ENCODE assay signal across 17 cellular contexts in the genomic region with DNA sequence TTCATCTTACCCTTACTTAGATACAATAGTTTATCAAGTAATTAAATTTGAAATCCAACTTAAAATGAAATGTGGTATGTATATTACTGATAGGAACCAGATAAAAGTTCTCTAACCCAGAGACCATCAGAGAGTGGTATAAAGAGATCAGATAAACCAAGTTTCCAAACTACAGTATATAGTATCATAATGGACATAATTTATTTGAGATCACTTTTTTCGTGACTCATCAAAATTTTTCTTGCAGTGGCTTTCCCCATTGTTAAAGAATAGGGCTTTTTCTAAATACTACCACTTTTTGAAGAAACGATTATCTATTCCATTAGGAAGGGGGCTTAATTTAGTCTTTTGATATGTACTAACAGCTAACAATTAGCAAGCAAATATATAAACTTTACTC. TPM values are rescaled to one million over a fixed set of nuclear protein-coding genes. Genes with fewer than 3 reads are reported as not detected.
DNase-seq lines count a peak whose midpoint lies in the region; ATAC-seq, FAIRE-seq and TF ChIP-seq lines count a peak whose summit lies in the region.
"Had no signal": no experiment of that assay in that cellular context is flagged by ENCODE, and none has a peak within 500 bp of the region (broad histone marks: within the 10 kb centered on the region; RNA-seq: fewer than 3 reads in every experiment).

No MANE protein-coding gene starts in this region.

- CTCF ChIA-PET in A549 (lab: Yijun Ruan, JAX) (interaction anchor here (0.5 to 3.3 kb wide), 3 partner anchors 11 to 35 kb away, joined by 3 to 16 read pairs (median 3); no protein-coding TSS in a partner anchor), K562 (lab: Yijun Ruan, JAX; ENCODE audit: low intra/inter-chr PET ratio) (no interaction called here)

- WGBS in A549 (ENCODE audit: missing lambda C conversion rate) = 85% methylated on average over 2 of the region's 2 CpGs
- 70% methylated on average over 2 of the region's 2 CpGs for WGBS in K562 (ENCODE audit: insufficient coverage, low coverage, missing lambda C conversion rate)

- no peak overlapping the region for H3K9ac ChIP-seq in K562 (ENCODE audit: insufficient read depth in 1 of 2, low read depth in 2 of 2, low read length in 2 of 2)
- H3K9ac ChIP-seq: KMS-11 had no signal

- no TSS peak for BruUV-seq in K562 (replicated peaks; lab: Mats Ljungman, UMichigan)

- no peaks in the 10 kb centered on the region for H3K27me3 ChIP-seq in K562 (ENCODE audit: control insufficient read depth in 2 of 2, insufficient read depth in 2 of 2, low read length in 2 of 2)
- H3K27me3 ChIP-seq: BE2C had no signal

- in situ Hi-C loops in K562 (cut with MboI) = no loop called here

- no peak for FAIRE-seq in A549 (lab: Jason Lieb, UNC)
- FAIRE-seq in G401.6 (lab: Jason Lieb, UNC) = peak; percentile 21
- no peak for FAIRE-seq in K562 (lab: Jason Lieb, UNC)
- no peak for FAIRE-seq in frontal cortex (lab: Jason Lieb, UNC)
- FAIRE-seq: GM12878, GM19239, H1 had no signal

- TF ChIP-seq POLR2A in A549 (IDR thresholded peaks at IDR 0.05; ENCODE audit: low read length) (no peak), K562 (conservative IDR thresholded peaks at IDR 0.05) (no peak)

- H3K4me3 ChIP-seq in A549 = no peak overlapping the region
- no peak overlapping the region for H3K4me3 ChIP-seq in K562
- H3K4me3 ChIP-seq: GM12878 had no signal

- H3K27ac ChIP-seq in A549 = no peak overlapping the region
- H3K27ac ChIP-seq in K562 (ENCODE audit: extremely low read depth, low read depth, low read length) = no peak overlapping the region

- TF ChIP-seq CTCF in A549 (IDR thresholded peaks at IDR 0.05) = no peak
- TF ChIP-seq CTCF in K562 (IDR thresholded peaks at IDR 0.05 in 2 of 3, conservative IDR thresholded peaks at IDR 0.05 in 1 of 3; ENCODE audit: insufficient read depth in 2 of 3, low read depth in 1 of 3, low read length in 3 of 3) = no peak

- H2AFZ ChIP-seq in K562 (ENCODE audit: low read depth, low read length) = no peak overlapping the region

- peaks cover 9% of the 10 kb centered on the region; the same call in 1 of the 3 replicates for H3K36me3 ChIP-seq in K562 (ENCODE audit: control insufficient read depth, insufficient read depth, low read length)

- TF ChIP-seq RAD21 in A549 (conservative IDR thresholded peaks at IDR 0.05 in 1 of 2, IDR thresholded peaks at IDR 0.05 in 1 of 2) (no peak), K562 (CRISPR knock-in tag; conservative IDR thresholded peaks at IDR 0.05 in 1 of 2, IDR thresholded peaks at IDR 0.05 in 1 of 2) (no peak)

- H3K4me2 ChIP-seq in A549 = no peak overlapping the region
- H3K4me2 ChIP-seq in K562 (ENCODE audit: insufficient read depth, low read length) = no peak overlapping the region

- POLR2A ChIA-PET in A549 (lab: Yijun Ruan, JAX) (interaction anchor here (1.3 to 2.0 kb wide), 2 partner anchors 15 to 21 kb away, joined by 4 to 7 read pairs; partner anchors contain the start of genes HSPA2 and ZBTB1), K562 (lab: Yijun Ruan, JAX) (no interaction called here)

- ATAC-seq in A549 (no peak), K562 (no peak), GM18511 (IDR thresholded peaks at IDR 0.05; ENCODE audit: unreplicated experiment) (no peak)
- ATAC-seq: GM12878 had no signal

- intact Hi-C loops in K562 (cut with micrococcal nuclease) = no loop called here

- H3K4me1 ChIP-seq in A549 (peaks cover 20% of the 10 kb centered on the region), K562 (replicated peaks in 1 of 2; ENCODE audit: control insufficient read depth in 2 of 2, insufficient read depth in 2 of 2, low read length in 2 of 2) (no peaks in the 10 kb centered on the region)

- DNase-seq in A549 (ENCODE audit: low read depth in 1 of 2, low spot score in 1 of 2) (no peak), K562 (ENCODE audit: extremely low read depth in 1 of 4, low spot score in 3 of 4) (no peak), frontal cortex (ENCODE audit: low spot score in 2 of 2) (no peak), CD1c-positive myeloid dendritic cell (ENCODE audit: extremely low spot score) (no peak)
- DNase-seq: ACHN; BE2C; C1 segment of cervical spinal cord; CD4-positive, alpha-beta T cell; DMS79 treated with DMSO at 0.1 percent for 48 hours; H9 had no signal

- no peak for TF ChIP-seq EP300 in A549 (IDR thresholded peaks at IDR 0.05)
- no peak for TF ChIP-seq EP300 in K562 (IDR thresholded peaks at IDR 0.05; ENCODE audit: low read length)

- H4K20me1 ChIP-seq in K562 (replicated peaks; ENCODE audit: control insufficient read depth, insufficient read depth, low read length) = no peaks in the 10 kb centered on the region

- H3K9me1 ChIP-seq in K562 (ENCODE audit: control insufficient read depth, insufficient read depth, low read length) = no peaks in the 10 kb centered on the region

- no peaks in the 10 kb centered on the region for H3K9me3 ChIP-seq in A549
- H3K9me3 ChIP-seq in K562 (replicated peaks; ENCODE audit: control insufficient read depth, insufficient read depth, low read depth, low read length) = no peaks in the 10 kb centered on the region
- H3K9me3 ChIP-seq: BE2C had no signal

- H3K79me2 ChIP-seq in K562 (ENCODE audit: control insufficient read depth, insufficient read depth, low read length) = no peaks in the 10 kb centered on the region

RNA-seq across cellular contexts. Expression of gene HSPA2, which starts 15.2 kb away (rescaled TPM):
- polyA plus RNA-seq in A549 (2011; rRNA removed) (50.0 and 59.9 TPM in 2 replicates), A549 (2017; fragmentation: RNase III; extraction: RNeasy Plus Mini Kit Qiagen cat#74134 plus additional on column Dnase treatment) (144 to 171 TPM (median 156 TPM) in 3 replicates), K562 (2011; rRNA removed) (not detected in 2 replicates), K562 (2014; fragmentation: Illumina TruSeq; extraction: Trizol) (not detected in 2 replicates), K562 (2014; fragmentation: Nextera tagmentation; extraction: Ambion mirVana) (not detected), K562 (2014; rRNA removed) (not detected in 2 replicates)
- 82.2 and 102 TPM in 2 replicates for polyA plus RNA-seq in A549 (2012; cell fraction: cytosol; rRNA removed)
- 122 and 164 TPM in 2 replicates for polyA plus RNA-seq in A549 (2012; cell fraction: nucleus; rRNA removed)
- polyA minus RNA-seq in A549 (2011; rRNA and poly(A)+ RNA removed) = 65.0 and 77.8 TPM in 2 replicates
- total RNA-seq in K562 (2011; cell fraction: chromatin; rRNA removed; ENCODE audit: low replicate concordance) = not detected in 2 replicates
- not detected in 2 replicates for total RNA-seq in K562 (2011; cell fraction: nucleolus; rRNA removed)
- total RNA-seq in K562 (2011; cell fraction: nucleoplasm; rRNA removed) = not detected in 2 replicates
- total RNA-seq in K562 (2014; rRNA removed) (not detected in 2 replicates), K562 (2014; rRNA removed; fragmentation: Illumina TruSeq; extraction: Trizol) (not detected in 2 replicates), K562 (2015; rRNA removed; fragmentation: Illumina TruSeq; extraction: Trizol) (not detected in 2 replicates), K562 (2021) (0.16 TPM in 1 of 2 replicates, not detected in the other), frontal cortex (9.0 TPM)
- polyA plus RNA-seq in K562 (2011; cell fraction: cytosol; rRNA removed) = not detected in 2 replicates
- not detected in 2 replicates for polyA plus RNA-seq in K562 (2011; cell fraction: nucleus; rRNA removed)
- not detected in 2 replicates for polyA plus RNA-seq in K562 (2012)
- not detected in 2 replicates for polyA minus RNA-seq in K562 (2011; rRNA and poly(A)+ RNA removed)
- polyA minus RNA-seq in K562 (2011; cell fraction: cytosol; rRNA and poly(A)+ RNA removed) = not detected in 2 replicates
- not detected in 2 replicates for polyA minus RNA-seq in K562 (2011; cell fraction: nucleus; rRNA and poly(A)+ RNA removed)

RNA-seq across cellular contexts. Expression of gene ZBTB1, which starts 20.8 kb away (rescaled TPM):
- polyA plus RNA-seq in A549 (2011; rRNA removed) = 37.1 and 49.2 TPM in 2 replicates
- polyA plus RNA-seq in A549 (2012; cell fraction: cytosol; rRNA removed) = 7.1 and 7.4 TPM in 2 replicates
- 7.8 and 11.0 TPM in 2 replicates for polyA plus RNA-seq in A549 (2012; cell fraction: nucleus; rRNA removed)
- polyA plus RNA-seq in A549 (2017; fragmentation: RNase III; extraction: RNeasy Plus Mini Kit Qiagen cat#74134 plus additional on column Dnase treatment) = 31.3 to 38.4 TPM (median 33.8 TPM) in 3 replicates
- 23.6 and 25.0 TPM in 2 replicates for polyA minus RNA-seq in A549 (2011; rRNA and poly(A)+ RNA removed)
- total RNA-seq in K562 (2011; cell fraction: chromatin; rRNA removed; ENCODE audit: low replicate concordance) = 7.3 and 17.6 TPM in 2 replicates
- total RNA-seq in K562 (2011; cell fraction: nucleolus; rRNA removed) = 5.0 and 5.1 TPM in 2 replicates
- total RNA-seq in K562 (2011; cell fraction: nucleoplasm; rRNA removed) = 7.1 and 7.3 TPM in 2 replicates
- 4.9 and 5.3 TPM in 2 replicates for total RNA-seq in K562 (2014; rRNA removed)
- 9.9 and 10.1 TPM in 2 replicates for total RNA-seq in K562 (2014; rRNA removed; fragmentation: Illumina TruSeq; extraction: Trizol)
- 11.6 and 12.2 TPM in 2 replicates for total RNA-seq in K562 (2015; rRNA removed; fragmentation: Illumina TruSeq; extraction: Trizol)
- 8.1 and 9.4 TPM in 2 replicates for total RNA-seq in K562 (2021)
- polyA plus RNA-seq in K562 (2011; rRNA removed) = 16.5 and 17.7 TPM in 2 replicates
- 4.7 and 10.0 TPM in 2 replicates for polyA plus RNA-seq in K562 (2011; cell fraction: cytosol; rRNA removed)
- 14.6 and 23.1 TPM in 2 replicates for polyA plus RNA-seq in K562 (2011; cell fraction: nucleus; rRNA removed)
- polyA plus RNA-seq in K562 (2012) = 8.0 and 12.8 TPM in 2 replicates
- polyA plus RNA-seq in K562 (2014; fragmentation: Illumina TruSeq; extraction: Trizol) = 7.2 and 8.1 TPM in 2 replicates
- polyA plus RNA-seq in K562 (2014; fragmentation: Nextera tagmentation; extraction: Ambion mirVana) = 1 to 10 TPM; 2.3 to 2.7 TPM
- polyA plus RNA-seq in K562 (2014; rRNA removed) = 9.0 and 10.3 TPM in 2 replicates
- polyA minus RNA-seq in K562 (2011; rRNA and poly(A)+ RNA removed) = 10.6 and 13.3 TPM in 2 replicates
- polyA minus RNA-seq in K562 (2011; cell fraction: cytosol; rRNA and poly(A)+ RNA removed) = 6.1 and 7.3 TPM in 2 replicates
- polyA minus RNA-seq in K562 (2011; cell fraction: nucleus; rRNA and poly(A)+ RNA removed) = 5.9 and 10.3 TPM in 2 replicates
- total RNA-seq in frontal cortex = 52.2 TPM

RNA-seq across cellular contexts. Expression of gene ZBTB25, which starts 21.7 kb away (rescaled TPM):
- polyA plus RNA-seq in A549 (2011; rRNA removed) (15.0 and 16.1 TPM in 2 replicates), A549 (2017; fragmentation: RNase III; extraction: RNeasy Plus Mini Kit Qiagen cat#74134 plus additional on column Dnase treatment) (4.6 to 5.4 TPM (median 5.3 TPM) in 3 replicates), K562 (2011; rRNA removed) (3.9 and 5.6 TPM in 2 replicates), K562 (2014; fragmentation: Illumina TruSeq; extraction: Trizol) (1.7 and 2.3 TPM in 2 replicates), K562 (2014; fragmentation: Nextera tagmentation; extraction: Ambion mirVana) (under 1 TPM; 0.61 to 0.92 TPM), K562 (2014; rRNA removed) (0.99 and 2.1 TPM in 2 replicates)
- polyA plus RNA-seq in A549 (2012; cell fraction: cytosol; rRNA removed) = 5.1 and 5.5 TPM in 2 replicates
- polyA plus RNA-seq in A549 (2012; cell fraction: nucleus; rRNA removed) = 4.8 and 5.5 TPM in 2 replicates
- 21.9 and 29.5 TPM in 2 replicates for polyA minus RNA-seq in A549 (2011; rRNA and poly(A)+ RNA removed)
- 6.4 and 12.4 TPM in 2 replicates for total RNA-seq in K562 (2011; cell fraction: chromatin; rRNA removed; ENCODE audit: low replicate concordance)
- 2.8 and 3.9 TPM in 2 replicates for total RNA-seq in K562 (2011; cell fraction: nucleolus; rRNA removed)
- 6.5 and 8.2 TPM in 2 replicates for total RNA-seq in K562 (2011; cell fraction: nucleoplasm; rRNA removed)
- total RNA-seq in K562 (2014; rRNA removed) (1.3 TPM in 2 replicates), K562 (2014; rRNA removed; fragmentation: Illumina TruSeq; extraction: Trizol) (2.5 and 3.3 TPM in 2 replicates), K562 (2015; rRNA removed; fragmentation: Illumina TruSeq; extraction: Trizol) (2.6 and 2.8 TPM in 2 replicates), K562 (2021) (2.5 and 2.6 TPM in 2 replicates), frontal cortex (15.5 TPM)
- polyA plus RNA-seq in K562 (2011; cell fraction: cytosol; rRNA removed) = 1.6 and 2.6 TPM in 2 replicates
- polyA plus RNA-seq in K562 (2011; cell fraction: nucleus; rRNA removed) = 7.0 and 8.0 TPM in 2 replicates
- polyA plus RNA-seq in K562 (2012) = 1.3 and 2.5 TPM in 2 replicates
- polyA minus RNA-seq in K562 (2011; rRNA and poly(A)+ RNA removed) = 6.0 and 6.6 TPM in 2 replicates
- 2.8 and 3.7 TPM in 2 replicates for polyA minus RNA-seq in K562 (2011; cell fraction: cytosol; rRNA and poly(A)+ RNA removed)
- polyA minus RNA-seq in K562 (2011; cell fraction: nucleus; rRNA and poly(A)+ RNA removed) = 4.7 and 6.7 TPM in 2 replicates

RNA-seq across cellular contexts. Expression of gene PPP1R36, which starts 24.4 kb away (rescaled TPM):
- polyA plus RNA-seq in A549 (2011; rRNA removed) (0.26 and 0.47 TPM in 2 replicates), A549 (2017; fragmentation: RNase III; extraction: RNeasy Plus Mini Kit Qiagen cat#74134 plus additional on column Dnase treatment) (0.08 to 0.48 TPM (median 0.21 TPM) in 3 replicates), K562 (2011; rRNA removed) (not detected in 2 replicates), K562 (2014; fragmentation: Illumina TruSeq; extraction: Trizol) (not detected in 2 replicates), K562 (2014; fragmentation: Nextera tagmentation; extraction: Ambion mirVana) (not detected), K562 (2014; rRNA removed) (not detected in 2 replicates)
- polyA plus RNA-seq in A549 (2012; cell fraction: cytosol; rRNA removed) = 0.05 TPM in 1 of 2 replicates, not detected in the other
- polyA plus RNA-seq in A549 (2012; cell fraction: nucleus; rRNA removed) = 0.06 TPM in 1 of 2 replicates, not detected in the other
- polyA minus RNA-seq in A549 (2011; rRNA and poly(A)+ RNA removed) = 1.2 TPM in 1 of 2 replicates, not detected in the other
- total RNA-seq in K562 (2011; cell fraction: chromatin; rRNA removed; ENCODE audit: low replicate concordance) = not detected in 2 replicates
- not detected in 2 replicates for total RNA-seq in K562 (2011; cell fraction: nucleolus; rRNA removed)
- total RNA-seq in K562 (2011; cell fraction: nucleoplasm; rRNA removed) = not detected in 2 replicates
- total RNA-seq in K562 (2014; rRNA removed) (not detected in 2 replicates), K562 (2014; rRNA removed; fragmentation: Illumina TruSeq; extraction: Trizol) (not detected in 2 replicates), K562 (2015; rRNA removed; fragmentation: Illumina TruSeq; extraction: Trizol) (0.29 TPM in 1 of 2 replicates, not detected in the other), K562 (2021) (not detected in 2 replicates), frontal cortex (0.82 TPM)
- not detected in 2 replicates for polyA plus RNA-seq in K562 (2011; cell fraction: cytosol; rRNA removed)
- not detected in 2 replicates for polyA plus RNA-seq in K562 (2011; cell fraction: nucleus; rRNA removed)
- polyA plus RNA-seq in K562 (2012) = not detected in 2 replicates
- polyA minus RNA-seq in K562 (2011; rRNA and poly(A)+ RNA removed) = not detected in 2 replicates
- not detected in 2 replicates for polyA minus RNA-seq in K562 (2011; cell fraction: cytosol; rRNA and poly(A)+ RNA removed)
- not detected in 2 replicates for polyA minus RNA-seq in K562 (2011; cell fraction: nucleus; rRNA and poly(A)+ RNA removed)
- total RNA-seq: A172; CD4-positive, alpha-beta T cell had no signal

Comparison
In these comparisons a context has a peak if more than half of its experiments do, and no peak if none do; other contexts are left out.
1. Of the 35 proteins assayed by ChIP-seq in both K562 and A549: peak only in K562: none; only in A549: MAFK; in both: none; in neither: 34.